ENCODE assay signal across 2 cellular contexts in the genomic region with DNA sequence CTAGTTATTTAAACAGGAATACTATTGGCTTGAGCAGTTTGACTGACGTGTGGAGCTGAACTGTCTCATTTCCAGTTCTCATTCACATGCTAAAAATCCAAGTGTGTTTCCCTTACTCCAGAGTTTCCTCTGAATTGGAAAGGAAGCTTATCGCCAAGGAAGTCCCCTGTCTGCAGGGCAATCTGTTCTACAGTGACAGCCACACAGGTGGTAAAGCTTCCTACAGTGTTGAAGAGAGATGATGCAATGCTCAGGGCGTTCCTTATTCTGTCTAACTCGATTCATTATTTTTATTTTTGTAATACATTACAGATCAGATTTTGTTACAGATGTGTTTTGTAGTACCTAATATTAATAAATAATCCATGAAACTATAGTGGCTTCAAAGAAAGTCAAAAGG.
TF ChIP-seq lines count a peak whose summit lies in the region.

No MANE protein-coding gene starts in this region.

TF ChIP-seq in GM23338, 12 proteins besides CTCF, POLR2A, EP300 and RAD21 (continues in another document):
- TF ChIP-seq POLR2AphosphoS5 (IDR thresholded peaks at IDR 0.05; ENCODE audit: low read depth) (no peak), JUNB (IDR thresholded peaks at IDR 0.05; ENCODE audit: unreplicated experiment) (no peak), EZH2phosphoT487 (IDR thresholded peaks at IDR 0.05; ENCODE audit: unreplicated experiment) (no peak), ZNF462 (CRISPR knock-in tag; IDR thresholded peaks at IDR 0.05) (no peak), EZH2 (IDR thresholded peaks at IDR 0.05; ENCODE audit: low read depth, unreplicated experiment) (no peak), STAT1 (IDR thresholded peaks at IDR 0.05; ENCODE audit: unreplicated experiment) (no peak), ZNF331 (CRISPR knock-in tag; IDR thresholded peaks at IDR 0.05; ENCODE audit: low read depth) (no peak), CREB1 (CRISPR knock-in tag; IDR thresholded peaks at IDR 0.05; ENCODE audit: low read depth) (no peak), NANOG (IDR thresholded peaks at IDR 0.05; ENCODE audit: borderline replicate concordance) (no peak), ZNF114 (CRISPR knock-in tag; IDR thresholded peaks at IDR 0.05) (no peak)
- TF ChIP-seq, protein P1, sequence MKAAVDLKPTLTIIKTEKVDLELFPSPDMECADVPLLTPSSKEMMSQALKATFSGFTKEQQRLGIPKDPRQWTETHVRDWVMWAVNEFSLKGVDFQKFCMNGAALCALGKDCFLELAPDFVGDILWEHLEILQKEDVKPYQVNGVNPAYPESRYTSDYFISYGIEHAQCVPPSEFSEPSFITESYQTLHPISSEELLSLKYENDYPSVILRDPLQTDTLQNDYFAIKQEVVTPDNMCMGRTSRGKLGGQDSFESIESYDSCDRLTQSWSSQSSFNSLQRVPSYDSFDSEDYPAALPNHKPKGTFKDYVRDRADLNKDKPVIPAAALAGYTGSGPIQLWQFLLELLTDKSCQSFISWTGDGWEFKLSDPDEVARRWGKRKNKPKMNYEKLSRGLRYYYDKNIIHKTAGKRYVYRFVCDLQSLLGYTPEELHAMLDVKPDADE (IDR thresholded peaks at IDR 0.05), result no peak

TF ChIP-seq in IMR-90, 13 proteins besides CTCF, POLR2A, EP300 and RAD21:
- TF ChIP-seq USF2 (IDR thresholded peaks at IDR 0.05; ENCODE audit: low read depth, low read length) (no peak), BHLHE40 (IDR thresholded peaks at IDR 0.05; ENCODE audit: low read depth, low read length) (no peak), CEBPB (IDR thresholded peaks at IDR 0.05; ENCODE audit: low read depth, low read length) (peak; percentile 29; the same call in 1 of the 2 replicates), MAZ (IDR thresholded peaks at IDR 0.05; ENCODE audit: borderline replicate concordance, low read depth, low read length) (no peak)
- TF ChIP-seq, protein P2, sequence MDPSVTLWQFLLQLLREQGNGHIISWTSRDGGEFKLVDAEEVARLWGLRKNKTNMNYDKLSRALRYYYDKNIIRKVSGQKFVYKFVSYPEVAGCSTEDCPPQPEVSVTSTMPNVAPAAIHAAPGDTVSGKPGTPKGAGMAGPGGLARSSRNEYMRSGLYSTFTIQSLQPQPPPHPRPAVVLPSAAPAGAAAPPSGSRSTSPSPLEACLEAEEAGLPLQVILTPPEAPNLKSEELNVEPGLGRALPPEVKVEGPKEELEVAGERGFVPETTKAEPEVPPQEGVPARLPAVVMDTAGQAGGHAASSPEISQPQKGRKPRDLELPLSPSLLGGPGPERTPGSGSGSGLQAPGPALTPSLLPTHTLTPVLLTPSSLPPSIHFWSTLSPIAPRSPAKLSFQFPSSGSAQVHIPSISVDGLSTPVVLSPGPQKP (IDR thresholded peaks at IDR 0.05; ENCODE audit: borderline replicate concordance, low read depth, low read length), result no peak
